Comparison of ENCODE assay signal across 12 cellular contexts in the genomic region with DNA sequence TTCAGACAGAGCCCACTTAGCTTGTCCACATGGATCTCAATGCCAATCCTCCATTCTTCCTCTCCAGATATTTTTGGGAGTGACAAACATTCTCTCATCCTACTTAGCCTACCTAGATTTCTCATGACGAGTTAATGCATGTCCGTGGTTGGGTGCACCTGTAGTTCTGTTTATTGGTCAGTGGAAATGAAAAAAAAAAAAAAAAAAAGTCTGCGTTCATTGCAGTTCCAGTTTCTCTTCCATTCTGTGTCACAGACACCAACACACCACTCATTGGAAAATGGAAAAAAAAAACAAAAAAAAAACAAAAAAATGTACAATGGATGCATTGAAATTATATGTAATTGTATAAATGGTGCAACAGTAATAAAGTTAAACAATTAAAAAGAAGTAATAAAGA.
DNase-seq lines count a peak whose midpoint lies in the region; ATAC-seq lines count a peak whose summit lies in the region.
"Had no signal": no experiment of that assay in that cellular context is flagged by ENCODE, and none has a peak within 500 bp of the region (broad histone marks: within the 10 kb centered on the region; RNA-seq: fewer than 3 reads in every experiment).

No MANE protein-coding gene starts in this region.

- ATAC-seq in GM18502 (IDR thresholded peaks at IDR 0.05; ENCODE audit: poor library complexity, unreplicated experiment) (peak; percentile 80), GM19467 (IDR thresholded peaks at IDR 0.05; ENCODE audit: unreplicated experiment) (peak; percentile 73), HG02885 (IDR thresholded peaks at IDR 0.05; ENCODE audit: poor library complexity, unreplicated experiment) (peak; percentile 64), HG03571 (IDR thresholded peaks at IDR 0.05; ENCODE audit: unreplicated experiment) (peak; percentile 40), GM21737 (IDR thresholded peaks at IDR 0.05; ENCODE audit: unreplicated experiment) (no peak)

- DNase-seq in NCI-H446 (lab: John Stamatoyannopoulos, UW) (no peak), NCI-H1694 (lab: John Stamatoyannopoulos, UW) (no peak), hypothalamus (lab: John Stamatoyannopoulos, UW) (no peak)
- DNase-seq: activated CD8-positive, alpha-beta memory T cell treated with anti-CD3 and anti-CD28 coated beads for 24 hours; colonic mucosa; MM.1S; NCI-H82 had no signal
